Comparison of ENCODE assay signal across 11 cellular contexts in genomic region chr7:90749774-90750173, GRCh38.
DNase-seq lines count a peak whose midpoint lies in the region; ATAC-seq, FAIRE-seq and TF ChIP-seq lines count a peak whose summit lies in the region.
"Had no signal": no experiment of that assay in that cellular context is flagged by ENCODE, and none has a peak within 500 bp of the region (broad histone marks: within the 10 kb centered on the region; RNA-seq: fewer than 3 reads in every experiment).

No MANE protein-coding gene starts in this region.

- H3K9me3 ChIP-seq in NT2/D1 (ENCODE audit: insufficient read depth, low read length) = no peaks in the 10 kb centered on the region

- H3K4me3 Mint-ChIP-seq in T-cell = no peak overlapping the region

- no peaks in the 10 kb centered on the region for H3K36me3 Mint-ChIP-seq in T-cell

- H3K27ac Mint-ChIP-seq in T-cell = no peak overlapping the region

- H3K9me3 Mint-ChIP-seq in T-cell = no peaks in the 10 kb centered on the region

- DNase-seq in GM12891 (ENCODE audit: insufficient read length, low spot score) = no peak
- DNase-seq in H7 = peak; percentile 33
- DNase-seq in NT2/D1 (ENCODE audit: low read depth, low spot score) = peak; percentile 6
- DNase-seq in iPS-NIHi7 (ENCODE audit: extremely low spot score) = peak; percentile 35
- DNase-seq in central memory CD4-positive, alpha-beta T cell = no peak
- no peak for DNase-seq in activated CD8-positive, alpha-beta memory T cell treated with anti-CD3 and anti-CD28 coated beads, Interleukin-2, amount 50 U/mL, for 4 hours
- no peak for DNase-seq in T-cell
- no peak for DNase-seq in NCI-H2081 treated with DMSO at 0.1 percent for 48 hours (lab: John Stamatoyannopoulos, UW)

- no peaks in the 10 kb centered on the region for H3K4me1 Mint-ChIP-seq in T-cell

- CTCF ChIA-PET in T-cell (lab: Charles Lee) = no interaction called here

- FAIRE-seq in GM12891 (lab: Jason Lieb, UNC) = peak; percentile 50
- FAIRE-seq: colon had no signal

- no peak for TF ChIP-seq POLR2A in GM12891 (IDR thresholded peaks at IDR 0.05; ENCODE audit: low read depth, low read length)

- H3K27me3 Mint-ChIP-seq in T-cell = no peaks in the 10 kb centered on the region

- no peak for ATAC-seq in T-cell (replicated peaks in 1 of 4)

- H3K4me1 ChIP-seq in NT2/D1 (ENCODE audit: insufficient read depth, insufficient read length) = no peaks in the 10 kb centered on the region
- H3K4me1 ChIP-seq: parathyroid adenoma had no signal

- H3K9ac ChIP-seq in NT2/D1 (ENCODE audit: insufficient read length, low read depth) = no peak overlapping the region
- H3K9ac ChIP-seq: parathyroid adenoma had no signal

- no peaks in the 10 kb centered on the region for H3K36me3 ChIP-seq in H7 (replicated peaks; ENCODE audit: control insufficient read depth, insufficient read depth, low read length)
- peaks cover 2% of the 10 kb centered on the region for H3K36me3 ChIP-seq in NT2/D1 (ENCODE audit: insufficient read depth, insufficient read length, low read length)

- POLR2A ChIA-PET in T-cell (lab: Charles Lee) = no interaction called here

- no peaks in the 10 kb centered on the region for H3K27me3 ChIP-seq in H7 (ENCODE audit: control insufficient read depth, insufficient read depth, low read length)
- no peaks in the 10 kb centered on the region for H3K27me3 ChIP-seq in NT2/D1 (ENCODE audit: insufficient read depth, insufficient read length)

- H3K4me3 ChIP-seq in H7 (ENCODE audit: insufficient read depth, low read depth, low read length) (no peak overlapping the region), NT2/D1 (ENCODE audit: insufficient read length, low read depth) (no peak overlapping the region)
- H3K4me3 ChIP-seq: SK-N-MC had no signal

TF ChIP-seq in GM12891, 5 proteins besides CTCF, POLR2A, EP300 and RAD21:
- TF ChIP-seq POU2F2 (IDR thresholded peaks at IDR 0.05; ENCODE audit: low read depth, low read length) = no peak
- TF ChIP-seq PAX5 (IDR thresholded peaks at IDR 0.05; ENCODE audit: insufficient read depth, low read length, severe bottlenecking) = no peak
- TF ChIP-seq SPI1 (IDR thresholded peaks at IDR 0.05; ENCODE audit: low read depth, low read length) = no peak
- no peak for TF ChIP-seq POLR2AphosphoS5 (IDR thresholded peaks at IDR 0.05; ENCODE audit: low read depth, low read length)
- no peak for TF ChIP-seq TAF1 (IDR thresholded peaks at IDR 0.05; ENCODE audit: low read depth, low read length)

Comparison
In these comparisons a context has a peak if more than half of its experiments do, and no peak if none do; other contexts are left out.
1. DNase-seq: peak in H7 (single experiment), NT2/D1 (single experiment) and iPS-NIHi7 (single experiment); none in GM12891 (single experiment), central memory CD4-positive, alpha-beta T cell (single experiment), activated CD8-positive, alpha-beta memory T cell treated with anti-CD3 and anti-CD28 coated beads, Interleukin-2, amount 50 U/mL, for 4 hours (single experiment), T-cell (0 of 34) and NCI-H2081 treated with DMSO at 0.1 percent for 48 hours (single experiment).